16 cellular contexts compared by ENCODE assay signal in the genomic region with DNA sequence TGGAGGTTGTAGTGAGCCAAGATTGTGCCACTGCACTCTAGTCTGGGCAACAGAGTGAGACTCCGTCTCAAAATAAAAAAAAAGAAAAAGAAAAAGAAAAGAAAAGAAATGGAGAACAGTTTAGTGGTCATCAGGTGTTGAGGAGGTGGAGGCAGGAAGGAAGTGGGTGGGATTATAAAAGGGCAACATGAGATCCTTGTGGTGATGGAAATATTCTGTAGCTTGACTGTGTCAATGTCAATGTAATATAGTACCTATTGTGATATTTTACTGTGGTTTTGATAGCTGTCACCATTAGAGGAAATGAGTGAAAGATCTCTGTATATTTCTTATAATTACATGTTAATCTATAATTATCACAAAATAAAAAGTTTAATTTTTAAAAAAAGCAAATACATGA.
DNase-seq lines count a peak whose midpoint lies in the region; ATAC-seq and TF ChIP-seq lines count a peak whose summit lies in the region.
"Had no signal": no experiment of that assay in that cellular context is flagged by ENCODE, and none has a peak within 500 bp of the region (broad histone marks: within the 10 kb centered on the region; RNA-seq: fewer than 3 reads in every experiment).

No MANE protein-coding gene starts in this region.

- H3K9ac ChIP-seq in DND-41 (ENCODE audit: low read depth, low read length), result no peak overlapping the region

- DNase-seq in DND-41, result peak; percentile 16
- no peak for DNase-seq in T-helper 2 cell treated with Interferon-gamma antibody and Interleukin-4, amounts not matched to agents 5 μg/mL and 100 μg/mL, for 36 hours (ENCODE audit: low spot score)
- DNase-seq in stimulated activated effector memory CD8-positive, alpha-beta T cell treated with anti-CD3 and anti-CD28 coated beads, Interleukin-12 subunit alpha, Interleukin-12 subunit beta, amount 100 ng/mL, for 72 hours (ENCODE audit: low spot score in 2 of 2), result no peak
- no peak for DNase-seq in foreskin keratinocyte
- DNase-seq: ACHN; C1 segment of cervical spinal cord; CD4-positive, alpha-beta memory T cell; DMS79; EL; GOT3; H9 had no signal

- no peak overlapping the region for H3K4me3 Mint-ChIP-seq in T-helper 2 cell treated with Interferon-gamma antibody and Interleukin-4, amounts not matched to agents 5 μg/mL and 100 μg/mL, for 36 hours
- no peak overlapping the region for H3K4me3 Mint-ChIP-seq in activated naive CD8-positive, alpha-beta T cell
- no peak overlapping the region for H3K4me3 Mint-ChIP-seq in stimulated activated naive CD8-positive, alpha-beta T cell treated with anti-CD3 and anti-CD28 coated beads, Interleukin-15, Interleukin-2, amounts not matched to agents 100 ng/mL and 50 ng/mL, for 24 hours
- H3K4me3 Mint-ChIP-seq in stimulated activated effector memory CD8-positive, alpha-beta T cell treated with anti-CD3 and anti-CD28 coated beads, Interleukin-12 subunit alpha, Interleukin-12 subunit beta, amount 100 ng/mL, for 72 hours, result no peak overlapping the region
- H3K4me3 Mint-ChIP-seq: B cell; CD4-positive, alpha-beta memory T cell; H9 had no signal

- no peak overlapping the region for H3K4me3 ChIP-seq in DND-41 (ENCODE audit: low read depth in 1 of 2, low read length in 2 of 2)

- no peaks in the 10 kb centered on the region for H3K36me3 ChIP-seq in DND-41 (ENCODE audit: insufficient read depth, low read length)

- H3K4me1 ChIP-seq in DND-41 (ENCODE audit: insufficient read depth, low read length) (peaks cover 7% of the 10 kb centered on the region), foreskin keratinocyte (no peaks in the 10 kb centered on the region)

- TF ChIP-seq CTCF in DND-41 (IDR thresholded peaks at IDR 0.05; ENCODE audit: borderline replicate concordance, extremely low read depth, low read length, poor library complexity, severe bottlenecking) (no peak), foreskin keratinocyte (conservative IDR thresholded peaks at IDR 0.05) (no peak)

- peaks cover 4% of the 10 kb centered on the region for H3K4me1 Mint-ChIP-seq in T-helper 2 cell treated with Interferon-gamma antibody and Interleukin-4, amounts not matched to agents 5 μg/mL and 100 μg/mL, for 36 hours (ENCODE audit: low read depth)
- peaks cover 10% of the 10 kb centered on the region for H3K4me1 Mint-ChIP-seq in activated naive CD8-positive, alpha-beta T cell (ENCODE audit: low read depth)
- peaks cover 22% of the 10 kb centered on the region for H3K4me1 Mint-ChIP-seq in stimulated activated naive CD8-positive, alpha-beta T cell treated with anti-CD3 and anti-CD28 coated beads, Interleukin-15, Interleukin-2, amounts not matched to agents 100 ng/mL and 50 ng/mL, for 24 hours (ENCODE audit: low read depth)
- H3K4me1 Mint-ChIP-seq in stimulated activated effector memory CD8-positive, alpha-beta T cell treated with anti-CD3 and anti-CD28 coated beads, Interleukin-12 subunit alpha, Interleukin-12 subunit beta, amount 100 ng/mL, for 72 hours, result no peaks in the 10 kb centered on the region
- H3K4me1 Mint-ChIP-seq: B cell had no signal

- H3K27me3 ChIP-seq in DND-41 (ENCODE audit: insufficient read depth, low read length, poor library complexity) (no peaks in the 10 kb centered on the region), foreskin keratinocyte (no peaks in the 10 kb centered on the region)

- H3K27me3 Mint-ChIP-seq in T-helper 2 cell treated with Interferon-gamma antibody and Interleukin-4, amounts not matched to agents 5 μg/mL and 100 μg/mL, for 36 hours (ENCODE audit: low read depth), result no peaks in the 10 kb centered on the region
- no peaks in the 10 kb centered on the region for H3K27me3 Mint-ChIP-seq in activated naive CD8-positive, alpha-beta T cell
- H3K27me3 Mint-ChIP-seq in stimulated activated naive CD8-positive, alpha-beta T cell treated with anti-CD3 and anti-CD28 coated beads, Interleukin-15, Interleukin-2, amounts not matched to agents 100 ng/mL and 50 ng/mL, for 24 hours, result no peaks in the 10 kb centered on the region
- H3K27me3 Mint-ChIP-seq: CD4-positive, alpha-beta memory T cell had no signal

- H3K79me2 ChIP-seq in DND-41 (ENCODE audit: insufficient read depth, low read length), result no peaks in the 10 kb centered on the region

- H3K36me3 Mint-ChIP-seq in T-helper 2 cell treated with Interferon-gamma antibody and Interleukin-4, amounts not matched to agents 5 μg/mL and 100 μg/mL, for 36 hours (ENCODE audit: low read depth), result no peaks in the 10 kb centered on the region
- peaks cover 8% of the 10 kb centered on the region for H3K36me3 Mint-ChIP-seq in activated naive CD8-positive, alpha-beta T cell
- H3K36me3 Mint-ChIP-seq in stimulated activated naive CD8-positive, alpha-beta T cell treated with anti-CD3 and anti-CD28 coated beads, Interleukin-15, Interleukin-2, amounts not matched to agents 100 ng/mL and 50 ng/mL, for 24 hours (ENCODE audit: low read depth), result no peaks in the 10 kb centered on the region
- H3K36me3 Mint-ChIP-seq in stimulated activated effector memory CD8-positive, alpha-beta T cell treated with anti-CD3 and anti-CD28 coated beads, Interleukin-12 subunit alpha, Interleukin-12 subunit beta, amount 100 ng/mL, for 72 hours, result no peaks in the 10 kb centered on the region

- ATAC-seq in DND-41 (ENCODE audit: insufficient read depth, low read depth) (peak; percentile 83), foreskin keratinocyte (no peak), HG03175 (IDR thresholded peaks at IDR 0.05; ENCODE audit: unreplicated experiment) (no peak)
- ATAC-seq in stimulated activated effector memory CD8-positive, alpha-beta T cell treated with anti-CD3 and anti-CD28 coated beads, Interleukin-12 subunit alpha, Interleukin-12 subunit beta, amount 100 ng/mL, for 72 hours, result no peak
- ATAC-seq: HepG2 had no signal

- H3K27ac ChIP-seq in DND-41 (ENCODE audit: low read length) (no peak overlapping the region), foreskin keratinocyte (no peak overlapping the region)

- H3K4me2 ChIP-seq in DND-41 (ENCODE audit: insufficient read depth, low read length), result no peak overlapping the region

- no peaks in the 10 kb centered on the region for H3K9me3 ChIP-seq in DND-41 (ENCODE audit: insufficient read depth, low read length, severe bottlenecking)

- H2AFZ ChIP-seq in DND-41 (ENCODE audit: low read depth, low read length), result no peak overlapping the region

- peak overlapping the region; percentile 17 for H3K27ac Mint-ChIP-seq in T-helper 2 cell treated with Interferon-gamma antibody and Interleukin-4, amounts not matched to agents 5 μg/mL and 100 μg/mL, for 36 hours
- H3K27ac Mint-ChIP-seq in activated naive CD8-positive, alpha-beta T cell, result peak overlapping the region; percentile 52
- peak overlapping the region; percentile 59 for H3K27ac Mint-ChIP-seq in stimulated activated naive CD8-positive, alpha-beta T cell treated with anti-CD3 and anti-CD28 coated beads, Interleukin-15, Interleukin-2, amounts not matched to agents 100 ng/mL and 50 ng/mL, for 24 hours
- H3K27ac Mint-ChIP-seq in stimulated activated effector memory CD8-positive, alpha-beta T cell treated with anti-CD3 and anti-CD28 coated beads, Interleukin-12 subunit alpha, Interleukin-12 subunit beta, amount 100 ng/mL, for 72 hours, result no peak overlapping the region
- H3K27ac Mint-ChIP-seq: B cell; CD4-positive, alpha-beta memory T cell; H9 had no signal

- no peaks in the 10 kb centered on the region for H4K20me1 ChIP-seq in DND-41 (ENCODE audit: insufficient read depth, low read length)

- H3K9me3 Mint-ChIP-seq in T-helper 2 cell treated with Interferon-gamma antibody and Interleukin-4, amounts not matched to agents 5 μg/mL and 100 μg/mL, for 36 hours, result no peaks in the 10 kb centered on the region
- peaks cover 2% of the 10 kb centered on the region for H3K9me3 Mint-ChIP-seq in activated naive CD8-positive, alpha-beta T cell (ENCODE audit: low read depth)
- peaks cover 10% of the 10 kb centered on the region for H3K9me3 Mint-ChIP-seq in stimulated activated naive CD8-positive, alpha-beta T cell treated with anti-CD3 and anti-CD28 coated beads, Interleukin-15, Interleukin-2, amounts not matched to agents 100 ng/mL and 50 ng/mL, for 24 hours
- no peaks in the 10 kb centered on the region for H3K9me3 Mint-ChIP-seq in stimulated activated effector memory CD8-positive, alpha-beta T cell treated with anti-CD3 and anti-CD28 coated beads, Interleukin-12 subunit alpha, Interleukin-12 subunit beta, amount 100 ng/mL, for 72 hours
- H3K9me3 Mint-ChIP-seq: H9 had no signal
